In the genomic region with DNA sequence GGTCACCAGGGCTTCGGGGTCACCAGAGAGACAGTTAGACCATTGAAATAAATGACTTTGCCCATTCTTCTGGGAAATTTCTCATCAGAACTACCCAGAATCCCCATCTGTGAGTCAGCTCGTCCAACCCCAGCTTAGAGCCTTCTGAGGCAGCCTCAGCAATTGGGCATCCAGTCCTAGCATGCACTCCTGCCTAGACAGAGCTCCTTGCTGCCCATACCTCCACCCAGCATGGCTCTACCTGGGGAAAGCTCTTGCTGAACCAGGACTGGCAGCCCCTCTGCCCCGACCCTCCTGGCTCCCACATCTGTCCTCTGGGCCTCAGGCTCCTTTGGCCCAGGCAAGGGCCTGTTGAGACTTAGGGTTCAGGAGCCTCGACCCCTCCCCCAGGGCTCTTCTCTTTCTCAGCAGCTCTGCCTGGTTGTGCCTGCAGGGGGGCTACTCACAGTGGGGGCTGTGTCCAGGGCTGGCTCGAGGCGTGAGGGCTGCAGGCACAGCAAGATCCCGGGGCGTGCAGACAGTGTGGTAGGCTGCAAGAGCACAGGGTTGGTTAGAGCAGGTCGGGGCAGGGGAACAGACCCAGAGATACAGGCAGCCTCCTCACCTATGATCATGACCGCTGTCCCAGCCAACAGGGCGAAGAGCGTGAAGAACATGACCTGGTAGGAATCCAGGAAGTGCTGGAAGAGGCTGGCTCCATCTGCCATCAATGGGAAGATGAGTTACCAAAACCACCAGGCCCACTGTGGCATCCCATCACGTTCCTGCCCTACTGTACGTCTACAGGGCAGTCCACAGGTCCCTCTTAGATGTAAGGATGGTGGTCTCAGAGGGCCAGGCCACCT, we compare ENCODE assay signal across 1 cellular context.
TF ChIP-seq lines count a peak whose summit lies in the region.

No MANE protein-coding gene starts in this region.

TF ChIP-seq in H1, 55 proteins besides CTCF, POLR2A, EP300 and RAD21:
- TF ChIP-seq, protein P1, sequence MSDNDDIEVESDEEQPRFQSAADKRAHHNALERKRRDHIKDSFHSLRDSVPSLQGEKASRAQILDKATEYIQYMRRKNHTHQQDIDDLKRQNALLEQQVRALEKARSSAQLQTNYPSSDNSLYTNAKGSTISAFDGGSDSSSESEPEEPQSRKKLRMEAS (IDR thresholded peaks at IDR 0.05) = no peak
- TF ChIP-seq ZNF274 (IDR thresholded peaks at IDR 0.05; ENCODE audit: borderline replicate concordance, extremely low read depth, low read length) = no peak
- TF ChIP-seq GTF2F1 (IDR thresholded peaks at IDR 0.05; ENCODE audit: borderline replicate concordance, low read depth, low read length) = no peak
- no peak for TF ChIP-seq CTBP2 (IDR thresholded peaks at IDR 0.05; ENCODE audit: borderline replicate concordance, insufficient read depth, insufficient read length, low read length)
- TF ChIP-seq MAFK (IDR thresholded peaks at IDR 0.05; ENCODE audit: low read depth, low read length) = no peak
- no peak for TF ChIP-seq ATF2 (IDR thresholded peaks at IDR 0.05; ENCODE audit: low read length)
- no peak for TF ChIP-seq SRF (IDR thresholded peaks at IDR 0.05; ENCODE audit: low read depth, low read length)
- TF ChIP-seq GABPA (IDR thresholded peaks at IDR 0.05; ENCODE audit: borderline replicate concordance, insufficient read depth, low read length) = no peak
- TF ChIP-seq EGR1 (IDR thresholded peaks at IDR 0.05; ENCODE audit: borderline replicate concordance, low read depth, low read length) = no peak
- TF ChIP-seq KDM1A (IDR thresholded peaks at IDR 0.05; ENCODE audit: borderline replicate concordance, low read length) = no peak
- TF ChIP-seq, protein P2, sequence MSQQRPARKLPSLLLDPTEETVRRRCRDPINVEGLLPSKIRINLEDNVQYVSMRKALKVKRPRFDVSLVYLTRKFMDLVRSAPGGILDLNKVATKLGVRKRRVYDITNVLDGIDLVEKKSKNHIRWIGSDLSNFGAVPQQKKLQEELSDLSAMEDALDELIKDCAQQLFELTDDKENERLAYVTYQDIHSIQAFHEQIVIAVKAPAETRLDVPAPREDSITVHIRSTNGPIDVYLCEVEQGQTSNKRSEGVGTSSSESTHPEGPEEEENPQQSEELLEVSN (IDR thresholded peaks at IDR 0.05) = no peak
- no peak for TF ChIP-seq CREB1 (IDR thresholded peaks at IDR 0.05)
- no peak for TF ChIP-seq NANOG (IDR thresholded peaks at IDR 0.05; ENCODE audit: insufficient read depth, low read depth, low read length, poor library complexity, severe bottlenecking)
